Comparison of ENCODE assay signal across 27 cellular contexts in genomic region chr22:36858156-36858555, GRCh38. TPM values are rescaled to one million over a fixed set of nuclear protein-coding genes. Genes with fewer than 3 reads are reported as not detected.
DNase-seq lines count a peak whose midpoint lies in the region; ATAC-seq and TF ChIP-seq lines count a peak whose summit lies in the region.
"Had no signal": no experiment of that assay in that cellular context is flagged by ENCODE, and none has a peak within 500 bp of the region (broad histone marks: within the 10 kb centered on the region; RNA-seq: fewer than 3 reads in every experiment).

No MANE protein-coding gene starts in this region.

- H3K36me3 ChIP-seq in upper lobe of right lung: no peaks in the 10 kb centered on the region
- H3K36me3 ChIP-seq: BLaER1 had no signal

- H3K4me1 Mint-ChIP-seq in activated CD8-positive, alpha-beta T cell treated with anti-CD3 and anti-CD28 coated beads, Interleukin-2, amount 10 ng/mL, durations not matched to agents 7 days and 5 days (ENCODE audit: low read depth): peaks cover 86% of the 10 kb centered on the region
- H3K4me1 Mint-ChIP-seq in activated CD8-positive, alpha-beta T cell treated with anti-CD3 and anti-CD28 coated beads for 36 hours (ENCODE audit: low read depth): peaks cover 37% of the 10 kb centered on the region
- H3K4me1 Mint-ChIP-seq in activated B cell treated with CpG ODN at 0.5 μM for 24 hours: peaks cover 81% of the 10 kb centered on the region
- peaks cover 69% of the 10 kb centered on the region for H3K4me1 Mint-ChIP-seq in stimulated activated memory B cell treated with anti-CD40 and anti-IgM and Interleukin-4, amounts not matched to agents 10 μg/mL and 1 μg/mL and 100 μg/mL, for 72 hours

- TF ChIP-seq CTCF in activated CD8-positive, alpha-beta T cell treated with anti-CD3 and anti-CD28 coated beads for 36 hours (IDR thresholded peaks at IDR 0.05): no peak
- TF ChIP-seq CTCF in HL-60 (IDR thresholded peaks at IDR 0.05; ENCODE audit: insufficient read depth, low read length): no peak
- TF ChIP-seq CTCF in activated B cell treated with CpG ODN at 0.5 μM for 24 hours (IDR thresholded peaks at IDR 0.05): no peak
- TF ChIP-seq CTCF in upper lobe of right lung (IDR thresholded peaks at IDR 0.05): no peak

- POLR2A ChIA-PET in activated CD8-positive, alpha-beta T cell treated with anti-CD3 and anti-CD28 coated beads, Interleukin-2, amount 10 ng/mL, durations not matched to agents 7 days and 5 days (lab: Charles Lee): interaction anchor here (2.1 kb wide), 1 partner anchor 82 kb away, joined by 7 read pairs; the partner anchor contains the start of gene IFT27
- POLR2A ChIA-PET in activated CD8-positive, alpha-beta T cell treated with anti-CD3 and anti-CD28 coated beads for 36 hours (lab: Charles Lee): no interaction called here
- POLR2A ChIA-PET in activated B cell treated with CpG ODN at 0.5 μM for 24 hours (lab: Charles Lee): interaction anchor here (0.6 to 1.4 kb wide), 2 partner anchors 73 to 112 kb away, joined by 5 to 6 read pairs; no protein-coding TSS in a partner anchor

- peaks cover 16% of the 10 kb centered on the region for H3K4me1 ChIP-seq in upper lobe of right lung

- no peak for ATAC-seq in activated CD8-positive, alpha-beta T cell treated with anti-CD3 and anti-CD28 coated beads, Interleukin-2, amount 10 ng/mL, durations not matched to agents 7 days and 5 days
- ATAC-seq in activated CD8-positive, alpha-beta T cell treated with anti-CD3 and anti-CD28 coated beads for 36 hours: no peak
- ATAC-seq in activated B cell treated with CpG ODN at 0.5 μM for 24 hours (ENCODE audit: low read depth): no peak
- no peak for ATAC-seq in stimulated activated memory B cell treated with anti-CD40 and anti-IgM and Interleukin-4, amounts not matched to agents 10 μg/mL and 1 μg/mL and 100 μg/mL, for 72 hours
- no peak for ATAC-seq in upper lobe of right lung
- ATAC-seq: K562, Panc1 had no signal

- H3K27ac Mint-ChIP-seq in activated CD8-positive, alpha-beta T cell treated with anti-CD3 and anti-CD28 coated beads, Interleukin-2, amount 10 ng/mL, durations not matched to agents 7 days and 5 days: peak overlapping the region; percentile 26
- H3K27ac Mint-ChIP-seq in activated CD8-positive, alpha-beta T cell treated with anti-CD3 and anti-CD28 coated beads for 36 hours: no peak overlapping the region
- peak overlapping the region; percentile 60 for H3K27ac Mint-ChIP-seq in activated B cell treated with CpG ODN at 0.5 μM for 24 hours
- H3K27ac Mint-ChIP-seq in stimulated activated memory B cell treated with anti-CD40 and anti-IgM and Interleukin-4, amounts not matched to agents 10 μg/mL and 1 μg/mL and 100 μg/mL, for 72 hours: peak overlapping the region; percentile 100

- intact Hi-C loops in activated CD8-positive, alpha-beta T cell treated with anti-CD3 and anti-CD28 coated beads for 36 hours (cut with micrococcal nuclease): loop anchor here (5.0 kb wide), 1 partner anchor 119 kb away; no protein-coding TSS in a partner anchor
- intact Hi-C loops in activated B cell treated with CpG ODN at 0.5 μM for 24 hours (cut with micrococcal nuclease): no loop called here
- intact Hi-C loops in upper lobe of right lung (cut with DNase I): loop anchor here (10.0 kb wide), 1 partner anchor 73 kb away; no protein-coding TSS in a partner anchor

- no peaks in the 10 kb centered on the region for H3K27me3 Mint-ChIP-seq in activated CD8-positive, alpha-beta T cell treated with anti-CD3 and anti-CD28 coated beads, Interleukin-2, amount 10 ng/mL, durations not matched to agents 7 days and 5 days (ENCODE audit: low read depth)
- peaks cover 5% of the 10 kb centered on the region for H3K27me3 Mint-ChIP-seq in activated CD8-positive, alpha-beta T cell treated with anti-CD3 and anti-CD28 coated beads for 36 hours
- no peaks in the 10 kb centered on the region for H3K27me3 Mint-ChIP-seq in activated B cell treated with CpG ODN at 0.5 μM for 24 hours
- no peaks in the 10 kb centered on the region for H3K27me3 Mint-ChIP-seq in stimulated activated memory B cell treated with anti-CD40 and anti-IgM and Interleukin-4, amounts not matched to agents 10 μg/mL and 1 μg/mL and 100 μg/mL, for 72 hours

- H3K36me3 Mint-ChIP-seq in activated CD8-positive, alpha-beta T cell treated with anti-CD3 and anti-CD28 coated beads, Interleukin-2, amount 10 ng/mL, durations not matched to agents 7 days and 5 days (ENCODE audit: low read depth): peaks cover 5% of the 10 kb centered on the region
- peaks cover 3% of the 10 kb centered on the region for H3K36me3 Mint-ChIP-seq in activated CD8-positive, alpha-beta T cell treated with anti-CD3 and anti-CD28 coated beads for 36 hours (ENCODE audit: low read depth)
- H3K36me3 Mint-ChIP-seq in activated B cell treated with CpG ODN at 0.5 μM for 24 hours (ENCODE audit: low read depth): peaks cover 1% of the 10 kb centered on the region
- H3K36me3 Mint-ChIP-seq in stimulated activated memory B cell treated with anti-CD40 and anti-IgM and Interleukin-4, amounts not matched to agents 10 μg/mL and 1 μg/mL and 100 μg/mL, for 72 hours: peaks cover 8% of the 10 kb centered on the region

- no peaks in the 10 kb centered on the region for H3K9me3 ChIP-seq in upper lobe of right lung
- H3K9me3 ChIP-seq: BLaER1 had no signal

- DNase-seq in activated CD8-positive, alpha-beta T cell treated with anti-CD3 and anti-CD28 coated beads, Interleukin-2, amount 10 ng/mL, durations not matched to agents 7 days and 5 days: no peak
- no peak for DNase-seq in activated CD8-positive, alpha-beta T cell treated with anti-CD3 and anti-CD28 coated beads for 36 hours
- no peak for DNase-seq in HL-60 (ENCODE audit: low read depth in 1 of 2, low spot score in 1 of 2)
- DNase-seq in activated B cell treated with CpG ODN at 0.5 μM for 24 hours: no peak
- DNase-seq in hepatic stellate cell (ENCODE audit: low spot score): no peak
- no peak for DNase-seq in upper lobe of right lung
- DNase-seq: CD4-positive, alpha-beta memory T cell; COR-L47; DMS53; GM23248; H7; Kasumi-1; MV-4-11; NCI-H1105; NCI-H2029; NCI-H2171; NCI-H226; NCI-H510A; NCI-H69; SIG-M5 had no signal

- H3K27me3 ChIP-seq in HL-60 (ENCODE audit: insufficient read depth, poor library complexity, severe bottlenecking) (no peaks in the 10 kb centered on the region), upper lobe of right lung (no peaks in the 10 kb centered on the region)
- H3K27me3 ChIP-seq: BLaER1 had no signal

- CTCF ChIA-PET in activated CD8-positive, alpha-beta T cell treated with anti-CD3 and anti-CD28 coated beads, Interleukin-2, amount 10 ng/mL, durations not matched to agents 7 days and 5 days (lab: Charles Lee): interaction anchor here (1.1 to 12.5 kb wide), 10 partner anchors 11 to 708 kb away, joined by 3 to 332 read pairs (median 7); partner anchors contain the start of gene IFT27
- CTCF ChIA-PET in activated CD8-positive, alpha-beta T cell treated with anti-CD3 and anti-CD28 coated beads for 36 hours (lab: Charles Lee): interaction anchor here (0.9 to 7.1 kb wide), 9 partner anchors 10 to 306 kb away, joined by 3 to 129 read pairs (median 9); partner anchors contain the start of gene IFT27
- CTCF ChIA-PET in activated B cell treated with CpG ODN at 0.5 μM for 24 hours (lab: Charles Lee): interaction anchor here (1.5 to 7.3 kb wide), 3 partner anchors 15 to 119 kb away, joined by 4 to 120 read pairs (median 53); no protein-coding TSS in a partner anchor

- no peaks in the 10 kb centered on the region for H3K9me3 Mint-ChIP-seq in activated CD8-positive, alpha-beta T cell treated with anti-CD3 and anti-CD28 coated beads, Interleukin-2, amount 10 ng/mL, durations not matched to agents 7 days and 5 days (ENCODE audit: insufficient read depth)
- H3K9me3 Mint-ChIP-seq in activated CD8-positive, alpha-beta T cell treated with anti-CD3 and anti-CD28 coated beads for 36 hours: no peaks in the 10 kb centered on the region
- H3K9me3 Mint-ChIP-seq in activated B cell treated with CpG ODN at 0.5 μM for 24 hours: no peaks in the 10 kb centered on the region
- peaks cover 5% of the 10 kb centered on the region for H3K9me3 Mint-ChIP-seq in stimulated activated memory B cell treated with anti-CD40 and anti-IgM and Interleukin-4, amounts not matched to agents 10 μg/mL and 1 μg/mL and 100 μg/mL, for 72 hours
- H3K9me3 Mint-ChIP-seq: CD4-positive, alpha-beta memory T cell had no signal

- H3K4me3 Mint-ChIP-seq in activated CD8-positive, alpha-beta T cell treated with anti-CD3 and anti-CD28 coated beads, Interleukin-2, amount 10 ng/mL, durations not matched to agents 7 days and 5 days: no peak overlapping the region
- H3K4me3 Mint-ChIP-seq in activated CD8-positive, alpha-beta T cell treated with anti-CD3 and anti-CD28 coated beads for 36 hours: no peak overlapping the region
- H3K4me3 Mint-ChIP-seq in activated B cell treated with CpG ODN at 0.5 μM for 24 hours: no peak overlapping the region
- H3K4me3 Mint-ChIP-seq in stimulated activated memory B cell treated with anti-CD40 and anti-IgM and Interleukin-4, amounts not matched to agents 10 μg/mL and 1 μg/mL and 100 μg/mL, for 72 hours: no peak overlapping the region
- H3K4me3 Mint-ChIP-seq: CD4-positive, alpha-beta memory T cell had no signal

- H3K27ac ChIP-seq in HL-60 (replicated peaks) (peak overlapping the region; percentile 99), upper lobe of right lung (no peak overlapping the region)
- H3K27ac ChIP-seq: GM23248, SK-N-MC had no signal

- H3K4me3 ChIP-seq in HL-60 (replicated peaks; ENCODE audit: insufficient read depth, low read length): no peak overlapping the region
- no peak overlapping the region for H3K4me3 ChIP-seq in upper lobe of right lung
- H3K4me3 ChIP-seq: BLaER1, GM23248, K562, SK-N-MC had no signal

RNA-seq across cellular contexts. Expression of gene NCF4, which starts 2.6 kb away (rescaled TPM):
- total RNA-seq in activated CD8-positive, alpha-beta T cell treated with anti-CD3 and anti-CD28 coated beads, Interleukin-2, amount 10 ng/mL, durations not matched to agents 7 days and 5 days: 10 to 100 TPM; 44.1 to 48.2 TPM
- 1 to 10 TPM; 2.5 to 2.9 TPM for total RNA-seq in activated CD8-positive, alpha-beta T cell treated with anti-CD3 and anti-CD28 coated beads for 36 hours
- total RNA-seq in activated B cell treated with CpG ODN at 0.5 μM for 24 hours (120 and 121 TPM in 2 replicates), upper lobe of right lung (37.0 TPM)
- total RNA-seq: GM23248, H7, HT1080, M059J had no signal

RNA-seq across cellular contexts. Expression of gene PVALB, which starts 41.3 kb away (rescaled TPM):
- not detected for total RNA-seq in activated CD8-positive, alpha-beta T cell treated with anti-CD3 and anti-CD28 coated beads, Interleukin-2, amount 10 ng/mL, durations not matched to agents 7 days and 5 days
- total RNA-seq in activated CD8-positive, alpha-beta T cell treated with anti-CD3 and anti-CD28 coated beads for 36 hours: not detected
- total RNA-seq in activated B cell treated with CpG ODN at 0.5 μM for 24 hours: not detected in 2 replicates
- 2.5 TPM for total RNA-seq in upper lobe of right lung
- total RNA-seq: CD4-positive, alpha-beta memory T cell; GM23248; HT1080; K562; M059J had no signal

RNA-seq across cellular contexts. Expression of gene CSF2RB, which starts 55.3 kb away (rescaled TPM):
- 1 to 10 TPM; 1.4 TPM for total RNA-seq in activated CD8-positive, alpha-beta T cell treated with anti-CD3 and anti-CD28 coated beads, Interleukin-2, amount 10 ng/mL, durations not matched to agents 7 days and 5 days
- total RNA-seq in activated CD8-positive, alpha-beta T cell treated with anti-CD3 and anti-CD28 coated beads for 36 hours: under 1 TPM; 0.16 to 0.29 TPM
- total RNA-seq in activated B cell treated with CpG ODN at 0.5 μM for 24 hours: 141 and 152 TPM in 2 replicates
- total RNA-seq in upper lobe of right lung: 27.2 TPM
- total RNA-seq: H7, HT1080 had no signal

Comparison
In these comparisons a context has a peak if more than half of its experiments do, and no peak if none do; other contexts are left out.
1. RNA of gene CSF2RB, which starts 55.3 kb away (total RNA-seq): 141 to 152 TPM in activated B cell treated with CpG ODN at 0.5 μM for 24 hours and 27.2 TPM in upper lobe of right lung (single experiment); 1.4 TPM in activated CD8-positive, alpha-beta T cell treated with anti-CD3 and anti-CD28 coated beads, Interleukin-2, amount 10 ng/mL, durations not matched to agents 7 days and 5 days and 0.16 to 0.29 TPM in activated CD8-positive, alpha-beta T cell treated with anti-CD3 and anti-CD28 coated beads for 36 hours; every median in the first group is over 10 times any median in the second.